8 cellular contexts compared by ENCODE assay signal in genomic region chr2:151827564-151828142, GRCh38. TPM values are rescaled to one million over a fixed set of nuclear protein-coding genes. Genes with fewer than 3 reads are reported as not detected.
DNase-seq lines count a peak whose midpoint lies in the region; ATAC-seq, FAIRE-seq and TF ChIP-seq lines count a peak whose summit lies in the region.

No MANE protein-coding gene starts in this region.

- H3K27ac ChIP-seq in A673 (ENCODE audit: low read depth, low read length, poor library complexity, severe bottlenecking) (peak overlapping the region; percentile 94), mammary epithelial cell (ENCODE audit: insufficient read depth, low read depth, low read length) (peak overlapping the region; percentile 70), kidney (ENCODE audit: low read depth in 2 of 2, low read length in 2 of 2) (peak overlapping the region; percentile 85 to 87)

- DNase-seq in A673 (ENCODE audit: low spot score) (peak; percentile 29), SK-MEL-5 (ENCODE audit: low read depth, low spot score) (peak; percentile 19), mammary epithelial cell (no peak), kidney (peak; percentile 66), NCI-H526 treated with DMSO at 0.1 percent for 48 hours (lab: John Stamatoyannopoulos, UW) (no peak)
- DNase-seq in stimulated activated CD8-positive, alpha-beta memory T cell treated with anti-CD3 and anti-CD28 coated beads, Interleukin-12 subunit alpha, Interleukin-12 subunit beta, amount 100 ng/mL, for 4 hours (ENCODE audit: low read depth): peak; percentile 3

- H3K27me3 ChIP-seq in A673 (replicated peaks; ENCODE audit: insufficient read depth, low read depth, low read length, poor library complexity): no peaks in the 10 kb centered on the region
- no peaks in the 10 kb centered on the region for H3K27me3 ChIP-seq in mammary epithelial cell (ENCODE audit: insufficient read depth, low read length)

- H3K4me1 ChIP-seq in A673 (ENCODE audit: insufficient read depth, low read length, poor library complexity, severe bottlenecking) (peaks cover 20% of the 10 kb centered on the region), mammary epithelial cell (ENCODE audit: insufficient read depth, low read length) (peaks cover 12% of the 10 kb centered on the region), kidney (ENCODE audit: control insufficient read depth in 1 of 2, insufficient read depth in 1 of 2, low read depth in 1 of 2, low read length in 2 of 2) (peaks cover 3 to 4% of the 10 kb centered on the region in 2 donors)

- BruUV-seq in A673 (replicated peaks; lab: Mats Ljungman, UMichigan) (no TSS peak), mammary epithelial cell (replicated peaks; lab: Mats Ljungman, UMichigan) (no TSS peak)

- dilution Hi-C loops in mammary epithelial cell (cut with HindIII; ENCODE audit: low sequenced_read_pairs): no loop called here

- H2AFZ ChIP-seq in mammary epithelial cell (ENCODE audit: low read depth, low read length): peak overlapping the region; percentile 89

- H4K20me1 ChIP-seq in mammary epithelial cell (ENCODE audit: insufficient read depth, low read length): peaks cover 5% of the 10 kb centered on the region

- TF ChIP-seq CTCF in A673 (conservative IDR thresholded peaks at IDR 0.05; ENCODE audit: low read depth, low read length) (no peak), mammary epithelial cell (conservative IDR thresholded peaks at IDR 0.05 in 1 of 2, IDR thresholded peaks at IDR 0.05 in 1 of 2; ENCODE audit: extremely low read depth in 1 of 2, insufficient read depth in 1 of 2, low read depth in 1 of 2, low read length in 2 of 2) (no peak), kidney (IDR thresholded peaks at IDR 0.05; ENCODE audit: borderline replicate concordance, extremely low read depth, insufficient read depth) (no peak)

- intact Hi-C loops in A673 (cut with micrococcal nuclease; ENCODE audit: unreplicated experiment) (no loop called here), mammary epithelial cell (cut with micrococcal nuclease) (loop anchor here (2.0 to 10.0 kb wide), 4 partner anchors 31 to 177 kb away; no protein-coding TSS in a partner anchor), kidney (cut with DNase I) (no loop called here)

- CTCF ChIA-PET in A673 (lab: Charles Lee): no interaction called here
- CTCF ChIA-PET in mammary epithelial cell (lab: Charles Lee; ENCODE audit: low non-redundant PET): interaction anchor here (0.7 kb wide), 1 partner anchor 222 kb away, joined by 3 read pairs; no protein-coding TSS in a partner anchor

- no peak for FAIRE-seq in kidney (lab: Jason Lieb, UNC)

- 3% methylated on average over 28 of the region's 38 CpGs for WGBS in mammary epithelial cell (ENCODE audit: low coverage, missing lambda C conversion rate)

- peak; percentile 34 for ATAC-seq in GM18502 (IDR thresholded peaks at IDR 0.05; ENCODE audit: poor library complexity, unreplicated experiment)
- ATAC-seq in HG02973 (IDR thresholded peaks at IDR 0.05; ENCODE audit: unreplicated experiment): peak; percentile 25

- H3K9me3 ChIP-seq in A673 (ENCODE audit: low read depth, low read length, poor library complexity, severe bottlenecking) (no peaks in the 10 kb centered on the region), mammary epithelial cell (replicated peaks; ENCODE audit: insufficient read depth, low read length) (no peaks in the 10 kb centered on the region), kidney (ENCODE audit: control insufficient read depth in 1 of 2, low read length in 2 of 2) (no peaks in the 10 kb centered on the region)

- peaks cover 56% of the 10 kb centered on the region for H3K79me2 ChIP-seq in mammary epithelial cell (ENCODE audit: insufficient read depth, low read length)

- peak overlapping the region; percentile 91 for H3K4me2 ChIP-seq in mammary epithelial cell (ENCODE audit: insufficient read depth, low read depth, low read length)

- in situ Hi-C loops in SK-MEL-5 (cut with HindIII; ENCODE audit: low pct_unique_long_range_greater_than_20kb, low sequenced_read_pairs) (no loop called here), mammary epithelial cell (cut with MboI; ENCODE audit: low sequenced_read_pairs in 2 of 2) (no loop called here)

- POLR2A ChIA-PET in A673 (lab: Charles Lee; ENCODE audit: low non-redundant PET): interaction anchor here (0.6 kb wide), 1 partner anchor 535 kb away, joined by 3 read pairs; no protein-coding TSS in a partner anchor

- H3K9ac ChIP-seq in mammary epithelial cell (ENCODE audit: insufficient read depth, low read length): peak overlapping the region; percentile 87
- H3K9ac ChIP-seq in kidney (ENCODE audit: low read length in 2 of 2): peak overlapping the region; percentile 91 to 92

- H3K36me3 ChIP-seq in A673 (ENCODE audit: insufficient read depth, low read length, poor library complexity, severe bottlenecking) (no peaks in the 10 kb centered on the region), mammary epithelial cell (ENCODE audit: insufficient read depth, low read length) (no peaks in the 10 kb centered on the region), kidney (ENCODE audit: control insufficient read depth in 1 of 2, insufficient read depth in 2 of 2, low read length in 2 of 2) (no peaks in the 10 kb centered on the region)

- peak overlapping the region; percentile 95 for H3K4me3 ChIP-seq in A673 (ENCODE audit: low read depth, low read length, poor library complexity, severe bottlenecking)
- H3K4me3 ChIP-seq in mammary epithelial cell (replicated peaks in 1 of 3; ENCODE audit: insufficient read depth in 1 of 3, low read depth in 2 of 3, low read length in 3 of 3): peak overlapping the region; percentile 78 to 88 (median 85)
- peak overlapping the region; percentile 90 to 98 for H3K4me3 ChIP-seq in kidney (ENCODE audit: low read length in 2 of 2)

RNA-seq across cellular contexts. Expression of gene ARL5A, which starts 0.6 kb away (rescaled TPM):
- total RNA-seq in A673 (2021) (54.0 and 55.0 TPM in 2 replicates), mammary epithelial cell (10 to 100 TPM; 38.0 to 49.8 TPM), kidney (47.3 TPM)
- 52.7 and 57.5 TPM in 2 replicates for total RNA-seq in SK-MEL-5 (2014; rRNA removed; shearing (Covaris generic))
- polyA plus RNA-seq in SK-MEL-5 (2015; cell fraction: cytosol; rRNA removed): 24.8 and 30.6 TPM in 2 replicates
- 8.1 and 11.9 TPM in 2 replicates for polyA plus RNA-seq in SK-MEL-5 (2015; cell fraction: nucleus; rRNA removed)
- polyA plus RNA-seq in mammary epithelial cell (19.7 TPM), kidney (ENCODE audit: insufficient read depth, low read depth, low replicate concordance) (18.1 TPM)
- polyA minus RNA-seq in mammary epithelial cell: 23.8 TPM

Comparison
In these comparisons a context has a peak if more than half of its experiments do, and no peak if none do; other contexts are left out.
1. DNase-seq: peak in A673 (single experiment), SK-MEL-5 (single experiment), kidney (single experiment) and stimulated activated CD8-positive, alpha-beta memory T cell treated with anti-CD3 and anti-CD28 coated beads, Interleukin-12 subunit alpha, Interleukin-12 subunit beta, amount 100 ng/mL, for 4 hours (single experiment); none in mammary epithelial cell (single experiment) and NCI-H526 treated with DMSO at 0.1 percent for 48 hours (single experiment).
2. Peak in every context shown above with its lines, with median percentiles within 50 percentile points of each other: H3K27ac ChIP-seq and H3K4me3 ChIP-seq.